ENCODE assay signal across 15 cellular contexts in genomic region chr16:82625066-82625968, GRCh38. TPM values are rescaled to one million over a fixed set of nuclear protein-coding genes. Genes with fewer than 3 reads are reported as not detected.
"Had no signal": no experiment of that assay in that cellular context is flagged by ENCODE, and none has a peak within 500 bp of the region (broad histone marks: within the 10 kb centered on the region; RNA-seq: fewer than 3 reads in every experiment).

No MANE protein-coding gene starts in this region.

- H3K27ac ChIP-seq: hepatocyte, left lung, testis, upper lobe of left lung had no signal

- H3K4me3 Mint-ChIP-seq: activated naive CD8-positive, alpha-beta T cell treated with anti-CD3 and anti-CD28 coated beads for 36 hours; activated T-helper 1 cell treated with anti-CD3 and anti-CD28 coated beads, Interleukin-12 subunit alpha, Interleukin-12 subunit beta, Interleukin-2, Interleukin-4 antibody, amounts not matched to agents 30 ng/mL and 10 ng/mL and 1 ng/mL, durations not matched to agents 14 hours and 24 hours and 36 hours; dendritic cell treated with granulocyte-macrophage colony-stimulating factor and Interleukin-4, amounts not matched to agents 40 ng/mL and 50 ng/mL, for 4 days; memory B cell; naive thymus-derived CD8-positive, alpha-beta T cell; stimulated activated naive CD8-positive, alpha-beta T cell treated with anti-CD3 and anti-CD28 coated beads, Interleukin-15, amount 100 ng/mL, for 72 hours; T-helper 2 cell treated with Interferon-gamma antibody and Interleukin-4, amounts not matched to agents 5 μg/mL and 100 μg/mL, for 36 hours had no signal

- H3K9me3 ChIP-seq: left lung, testis, upper lobe of left lung had no signal

- H3K36me3 Mint-ChIP-seq: activated naive CD8-positive, alpha-beta T cell treated with anti-CD3 and anti-CD28 coated beads for 36 hours; brain; memory B cell; naive thymus-derived CD8-positive, alpha-beta T cell had no signal

- H3K4me3 ChIP-seq: hepatocyte, left lung, testis, upper lobe of left lung had no signal

- H3K4me1 ChIP-seq: testis had no signal

- H3K36me3 ChIP-seq: left lung, upper lobe of left lung had no signal

- H3K27ac Mint-ChIP-seq: activated naive CD8-positive, alpha-beta T cell treated with anti-CD3 and anti-CD28 coated beads for 36 hours; activated T-helper 1 cell treated with anti-CD3 and anti-CD28 coated beads, Interleukin-12 subunit alpha, Interleukin-12 subunit beta, Interleukin-2, Interleukin-4 antibody, amounts not matched to agents 30 ng/mL and 10 ng/mL and 1 ng/mL, durations not matched to agents 14 hours and 24 hours and 36 hours; dendritic cell treated with granulocyte-macrophage colony-stimulating factor and Interleukin-4, amounts not matched to agents 40 ng/mL and 50 ng/mL, for 4 days; effector memory CD8-positive, alpha-beta T cell; memory B cell; naive thymus-derived CD8-positive, alpha-beta T cell; T-helper 2 cell treated with Interferon-gamma antibody and Interleukin-4, amounts not matched to agents 5 μg/mL and 100 μg/mL, for 36 hours had no signal

- DNase-seq: activated CD4-positive, alpha-beta T cell treated with anti-CD3 and anti-CD28 coated beads, Interleukin-2, amount 50 U/mL, for 1 hour; activated naive CD8-positive, alpha-beta T cell treated with anti-CD3 and anti-CD28 coated beads for 36 hours; effector memory CD8-positive, alpha-beta T cell; left lung; naive thymus-derived CD8-positive, alpha-beta T cell; stimulated activated naive CD8-positive, alpha-beta T cell treated with anti-CD3 and anti-CD28 coated beads, Interleukin-15, amount 100 ng/mL, for 72 hours; testis; upper lobe of left lung had no signal

- H3K9me3 Mint-ChIP-seq: activated naive CD8-positive, alpha-beta T cell treated with anti-CD3 and anti-CD28 coated beads for 36 hours; activated T-helper 1 cell treated with anti-CD3 and anti-CD28 coated beads, Interleukin-12 subunit alpha, Interleukin-12 subunit beta, Interleukin-2, Interleukin-4 antibody, amounts not matched to agents 30 ng/mL and 10 ng/mL and 1 ng/mL, durations not matched to agents 14 hours and 24 hours and 36 hours; dendritic cell treated with granulocyte-macrophage colony-stimulating factor and Interleukin-4, amounts not matched to agents 40 ng/mL and 50 ng/mL, for 4 days; effector memory CD8-positive, alpha-beta T cell; memory B cell; stimulated activated naive CD8-positive, alpha-beta T cell treated with anti-CD3 and anti-CD28 coated beads, Interleukin-15, amount 100 ng/mL, for 72 hours; T-helper 2 cell treated with Interferon-gamma antibody and Interleukin-4, amounts not matched to agents 5 μg/mL and 100 μg/mL, for 36 hours had no signal

- ATAC-seq: effector memory CD8-positive, alpha-beta T cell; left lung; naive thymus-derived CD8-positive, alpha-beta T cell; stimulated activated naive CD8-positive, alpha-beta T cell treated with anti-CD3 and anti-CD28 coated beads, Interleukin-15, amount 100 ng/mL, for 72 hours had no signal

- H3K4me1 Mint-ChIP-seq: memory B cell had no signal

- H3K27me3 ChIP-seq: testis had no signal

RNA-seq across cellular contexts. Expression of gene CDH13, which starts 1.5 kb away (rescaled TPM):
- total RNA-seq: activated CD8-positive, alpha-beta memory T cell treated with anti-CD3 and anti-CD28 coated beads for 36 hours; activated naive CD8-positive, alpha-beta T cell treated with anti-CD3 and anti-CD28 coated beads for 36 hours; activated T-helper 1 cell treated with anti-CD3 and anti-CD28 coated beads, Interleukin-12 subunit alpha, Interleukin-12 subunit beta, Interleukin-2, Interleukin-4 antibody, amounts not matched to agents 30 ng/mL and 10 ng/mL and 1 ng/mL, durations not matched to agents 14 hours and 24 hours and 36 hours; naive thymus-derived CD8-positive, alpha-beta T cell had no signal
- polyA plus RNA-seq: naive thymus-derived CD8-positive, alpha-beta T cell had no signal
